ENCODE assay signal across 11 cellular contexts in genomic region chr6:30981942-30982772, GRCh38. TPM values are rescaled to one million over a fixed set of nuclear protein-coding genes. Genes with fewer than 3 reads are reported as not detected.
A peak's percentile ranks its signal among the peaks of the same experiment; 100 is the strongest.
DNase-seq lines count a peak whose midpoint lies in the region; ATAC-seq and TF ChIP-seq lines count a peak whose summit lies in the region.
"Had no signal": no experiment of that assay in that cellular context is flagged by ENCODE, and none has a peak within 500 bp of the region (broad histone marks: within the 10 kb centered on the region; RNA-seq: fewer than 3 reads in every experiment).

No MANE protein-coding gene starts in this region.

- no peaks in the 10 kb centered on the region for H3K36me3 ChIP-seq in ascending aorta
- H3K36me3 ChIP-seq: SJCRH30 had no signal

- TF ChIP-seq CTCF in fibroblast of villous mesenchyme (IDR thresholded peaks at IDR 0.05; ENCODE audit: insufficient read depth, low read depth, low read length) (peak; percentile 34), omental fat pad (IDR thresholded peaks at IDR 0.05) (no peak), ascending aorta (IDR thresholded peaks at IDR 0.05) (no peak)

- H3K4me1 ChIP-seq in ascending aorta: no peaks in the 10 kb centered on the region
- H3K4me1 ChIP-seq: SJCRH30 had no signal

- DNase-seq in ELR (ENCODE audit: low read depth): peak; percentile 43
- DNase-seq in OCI-M1 (lab: John Stamatoyannopoulos, UW): peak; percentile 70
- peak; percentile 65 for DNase-seq in fibroblast of villous mesenchyme (ENCODE audit: low read depth)
- no peak for DNase-seq in omental fat pad (ENCODE audit: low spot score)
- DNase-seq in middle frontal gyrus (ENCODE audit: extremely low spot score, low spot score): no peak
- DNase-seq in ascending aorta (ENCODE audit: low spot score in 2 of 2): no peak

- H3K27me3 ChIP-seq in ascending aorta: no peaks in the 10 kb centered on the region

- H3K4me3 ChIP-seq in fibroblast of villous mesenchyme (ENCODE audit: low read depth, low read length) (peak overlapping the region; percentile 34), ascending aorta (no peak overlapping the region)
- H3K4me3 ChIP-seq: SJCRH30 had no signal

- no peaks in the 10 kb centered on the region for H3K9me3 ChIP-seq in ascending aorta
- H3K9me3 ChIP-seq: SJCRH30 had no signal

- no peak overlapping the region for H3K27ac ChIP-seq in ascending aorta
- H3K27ac ChIP-seq: SJCRH30 had no signal

- ATAC-seq in omental fat pad (ENCODE audit: low FRiP score) (peak; percentile 89), GM21367 (IDR thresholded peaks at IDR 0.05; ENCODE audit: unreplicated experiment) (no peak), HG03520 (IDR thresholded peaks at IDR 0.05; ENCODE audit: unreplicated experiment) (no peak)

- intact Hi-C loops in ascending aorta (cut with DNase I): no loop called here

RNA-seq across cellular contexts. Expression of gene MUC21, which starts 1.4 kb away (rescaled TPM):
- total RNA-seq in fibroblast of villous mesenchyme (not detected in 2 replicates), omental fat pad (not detected), ascending aorta (not detected)
- total RNA-seq: glomerular endothelial cell, SJCRH30, temporal lobe had no signal

RNA-seq across cellular contexts. Expression of gene MUC22, which starts 28.1 kb away (rescaled TPM):
- not detected in 2 replicates for total RNA-seq in fibroblast of villous mesenchyme
- not detected for total RNA-seq in omental fat pad
- total RNA-seq in ascending aorta: not detected
- total RNA-seq: glomerular endothelial cell, SJCRH30, temporal lobe had no signal

RNA-seq across cellular contexts. Expression of gene MUCL3, which starts 41.4 kb away (rescaled TPM):
- total RNA-seq in fibroblast of villous mesenchyme: not detected in 2 replicates
- under 1 TPM in 1 of 4 donors, not detected in 3; 0.19 TPM for total RNA-seq in omental fat pad
- total RNA-seq in ascending aorta: not detected
- total RNA-seq: glomerular endothelial cell, SJCRH30, temporal lobe had no signal

RNA-seq across cellular contexts. Expression of gene SFTA2, which starts 50.2 kb away (rescaled TPM):
- not detected in 2 replicates for total RNA-seq in fibroblast of villous mesenchyme
- not detected for total RNA-seq in omental fat pad
- total RNA-seq in ascending aorta: not detected
- total RNA-seq: glomerular endothelial cell, SJCRH30, temporal lobe had no signal

Comparison
In these comparisons a context has a peak if more than half of its experiments do, and no peak if none do; other contexts are left out.
1. DNase-seq: peak in ELR (single experiment), OCI-M1 (single experiment) and fibroblast of villous mesenchyme (single experiment); none in omental fat pad (single experiment), middle frontal gyrus (single experiment) and ascending aorta (0 of 2).